In genomic region chr17:80201446-80201845, GRCh38 we compare ENCODE assay signal across 9 cellular contexts. TPM values are rescaled to one million over a fixed set of nuclear protein-coding genes. Genes with fewer than 3 reads are reported as not detected.
"Had no signal": no experiment of that assay in that cellular context is flagged by ENCODE, and none has a peak within 500 bp of the region (broad histone marks: within the 10 kb centered on the region; RNA-seq: fewer than 3 reads in every experiment).

No MANE protein-coding gene starts in this region.

- H3K4me2 ChIP-seq: KMS-11 had no signal

- H3K27me3 Mint-ChIP-seq: IgD-negative memory B cell had no signal

- FAIRE-seq: HTR-8/SVneo, K562 had no signal

- H3K27ac Mint-ChIP-seq: IgD-negative memory B cell had no signal

- DNase-seq: IMR-90, KBM-7, KG1 had no signal

- H3K4me3 Mint-ChIP-seq: IgD-negative memory B cell had no signal

- ATAC-seq: K562 had no signal

- H3K27ac ChIP-seq: HL-60, KMS-11 had no signal

- H3K4me1 Mint-ChIP-seq: IgD-negative memory B cell had no signal

- H3K36me3 Mint-ChIP-seq: IgD-negative memory B cell had no signal

- H3K9me3 Mint-ChIP-seq: IgD-negative memory B cell had no signal

- H3K9ac ChIP-seq: KMS-11 had no signal

- H3K4me3 ChIP-seq: K562 had no signal

RNA-seq across cellular contexts. Expression of gene CARD14, which starts 31.6 kb away (rescaled TPM):
- total RNA-seq: HT1080, IMR-90, K562 had no signal
- polyA plus RNA-seq: IgD-negative memory B cell, IMR-90, K562 had no signal
